2 cellular contexts compared by ENCODE assay signal in the genomic region with DNA sequence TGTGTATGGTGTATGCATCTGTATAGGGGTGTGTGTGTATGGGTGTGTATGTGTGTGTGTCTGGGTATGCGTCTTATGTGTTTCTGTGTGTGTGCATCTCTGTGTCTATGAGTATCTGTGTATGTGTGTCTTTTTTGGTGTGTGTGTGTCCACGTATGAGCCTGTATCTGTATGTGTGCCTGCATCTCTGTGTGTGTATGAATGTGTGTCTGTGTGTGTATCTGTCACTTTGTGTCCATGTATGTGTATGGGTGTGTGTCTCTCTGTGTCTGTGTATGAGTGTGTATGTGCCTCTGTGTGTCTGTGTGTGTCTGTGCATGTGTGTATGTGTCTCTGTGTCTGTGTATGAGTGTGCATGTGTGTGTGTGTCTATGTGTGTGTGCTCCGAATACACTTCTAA.
TF ChIP-seq lines count a peak whose summit lies in the region.

No MANE protein-coding gene starts in this region.

TF ChIP-seq in GM12891, 5 proteins besides CTCF, POLR2A, EP300 and RAD21 (continued from another document):
- no peak for TF ChIP-seq SPI1 (IDR thresholded peaks at IDR 0.05; ENCODE audit: low read depth, low read length)
- TF ChIP-seq POLR2AphosphoS5 (IDR thresholded peaks at IDR 0.05; ENCODE audit: low read depth, low read length), result no peak
- no peak for TF ChIP-seq TAF1 (IDR thresholded peaks at IDR 0.05; ENCODE audit: low read depth, low read length)
- TF ChIP-seq POU2F2 (IDR thresholded peaks at IDR 0.05; ENCODE audit: low read depth, low read length), result no peak
TF ChIP-seq in GM12891: peak in this region for 0.

TF ChIP-seq in HEK293, 187 proteins besides CTCF, POLR2A, EP300 and RAD21 (continued from another document):
- TF ChIP-seq, protein P1, sequence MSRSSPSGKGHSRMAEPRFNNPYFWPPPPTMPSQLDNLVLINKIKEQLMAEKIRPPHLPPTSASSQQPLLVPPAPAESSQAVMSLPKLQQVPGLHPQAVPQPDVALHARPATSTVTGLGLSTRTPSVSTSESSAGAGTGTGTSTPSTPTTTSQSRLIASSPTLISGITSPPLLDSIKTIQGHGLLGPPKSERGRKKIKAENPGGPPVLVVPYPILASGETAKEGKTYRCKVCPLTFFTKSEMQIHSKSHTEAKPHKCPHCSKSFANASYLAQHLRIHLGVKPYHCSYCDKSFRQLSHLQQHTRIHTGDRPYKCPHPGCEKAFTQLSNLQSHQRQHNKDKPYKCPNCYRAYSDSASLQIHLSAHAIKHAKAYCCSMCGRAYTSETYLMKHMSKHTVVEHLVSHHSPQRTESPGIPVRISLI (tag by site-specific recombination; IDR thresholded peaks at IDR 0.05), result no peak
- TF ChIP-seq ZNF175 (tag by site-specific recombination; IDR thresholded peaks at IDR 0.05), result no peak
- TF ChIP-seq, protein P2, sequence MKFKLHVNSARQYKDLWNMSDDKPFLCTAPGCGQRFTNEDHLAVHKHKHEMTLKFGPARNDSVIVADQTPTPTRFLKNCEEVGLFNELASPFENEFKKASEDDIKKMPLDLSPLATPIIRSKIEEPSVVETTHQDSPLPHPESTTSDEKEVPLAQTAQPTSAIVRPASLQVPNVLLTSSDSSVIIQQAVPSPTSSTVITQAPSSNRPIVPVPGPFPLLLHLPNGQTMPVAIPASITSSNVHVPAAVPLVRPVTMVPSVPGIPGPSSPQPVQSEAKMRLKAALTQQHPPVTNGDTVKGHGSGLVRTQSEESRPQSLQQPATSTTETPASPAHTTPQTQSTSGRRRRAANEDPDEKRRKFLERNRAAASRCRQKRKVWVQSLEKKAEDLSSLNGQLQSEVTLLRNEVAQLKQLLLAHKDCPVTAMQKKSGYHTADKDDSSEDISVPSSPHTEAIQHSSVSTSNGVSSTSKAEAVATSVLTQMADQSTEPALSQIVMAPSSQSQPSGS (tag by site-specific recombination; IDR thresholded peaks at IDR 0.05; ENCODE audit: low read depth), result no peak
- TF ChIP-seq, protein P3, sequence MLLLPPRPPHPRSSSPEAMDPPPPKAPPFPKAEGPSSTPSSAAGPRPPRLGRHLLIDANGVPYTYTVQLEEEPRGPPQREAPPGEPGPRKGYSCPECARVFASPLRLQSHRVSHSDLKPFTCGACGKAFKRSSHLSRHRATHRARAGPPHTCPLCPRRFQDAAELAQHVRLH (tag by site-specific recombination; IDR thresholded peaks at IDR 0.05), result no peak
- TF ChIP-seq, protein P4, sequence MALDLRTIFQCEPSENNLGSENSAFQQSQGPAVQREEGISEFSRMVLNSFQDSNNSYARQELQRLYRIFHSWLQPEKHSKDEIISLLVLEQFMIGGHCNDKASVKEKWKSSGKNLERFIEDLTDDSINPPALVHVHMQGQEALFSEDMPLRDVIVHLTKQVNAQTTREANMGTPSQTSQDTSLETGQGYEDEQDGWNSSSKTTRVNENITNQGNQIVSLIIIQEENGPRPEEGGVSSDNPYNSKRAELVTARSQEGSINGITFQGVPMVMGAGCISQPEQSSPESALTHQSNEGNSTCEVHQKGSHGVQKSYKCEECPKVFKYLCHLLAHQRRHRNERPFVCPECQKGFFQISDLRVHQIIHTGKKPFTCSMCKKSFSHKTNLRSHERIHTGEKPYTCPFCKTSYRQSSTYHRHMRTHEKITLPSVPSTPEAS (tag by site-specific recombination; IDR thresholded peaks at IDR 0.05), result peak; percentile 89
- 0 out of 2 replicates have a peak, but pooled peaks have one; percentile 15 for TF ChIP-seq GLI4 (tag by site-specific recombination; IDR thresholded peaks at IDR 0.05)
